In the genomic region with DNA sequence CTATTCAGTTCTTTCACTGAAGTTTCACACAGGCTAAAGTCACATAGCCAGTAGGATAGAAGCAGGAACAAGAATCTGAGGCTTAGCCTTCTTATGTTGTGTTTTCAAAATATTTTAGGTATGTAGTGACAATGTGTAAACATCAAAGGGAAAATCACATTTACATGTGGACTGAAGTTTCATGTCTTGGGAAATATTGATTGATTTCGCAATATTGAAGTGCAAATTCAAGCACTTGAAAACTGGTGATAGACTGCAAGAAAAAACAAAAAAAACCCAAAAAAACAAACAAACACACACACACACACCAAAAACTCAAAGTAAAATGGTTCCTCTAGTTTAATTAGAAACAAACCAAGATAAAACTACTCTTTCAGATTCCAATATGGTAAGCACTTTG, we compare ENCODE assay signal across 33 cellular contexts.
"Had no signal": no experiment of that assay in that cellular context is flagged by ENCODE, and none has a peak within 500 bp of the region (broad histone marks: within the 10 kb centered on the region; RNA-seq: fewer than 3 reads in every experiment).

No MANE protein-coding gene starts in this region.

- FAIRE-seq: colon, endometrium, endothelial cell of umbilical vein had no signal

- H3K9me3 ChIP-seq: adrenal gland, body of pancreas, esophagus squamous epithelium, gastroesophageal sphincter had no signal

- H3K27ac ChIP-seq: adrenal gland, body of pancreas, epithelial cell of prostate, esophagus squamous epithelium, gastroesophageal sphincter, WERI-Rb-1 had no signal

- H3K4me3 ChIP-seq: adrenal gland, body of pancreas, esophagus squamous epithelium, gastroesophageal sphincter had no signal

- H3K27me3 ChIP-seq: adrenal gland, body of pancreas, esophagus squamous epithelium, gastroesophageal sphincter had no signal

- H3K36me3 ChIP-seq: adrenal gland, esophagus squamous epithelium, gastroesophageal sphincter, WERI-Rb-1 had no signal

- ATAC-seq: activated CD4-positive, CD25-positive, alpha-beta regulatory T cell treated with anti-CD3 and anti-CD28 coated beads, Interleukin-2, amount 50 U/mL, for 24 hours; activated CD8-positive, alpha-beta T cell treated with anti-CD3 and anti-CD28 coated beads for 36 hours; activated T-cell treated with anti-CD3 and anti-CD28 coated beads, Interleukin-2, amount 50 U/mL, for 4 hours; activated T-helper 17 cell treated with anti-CD3 and anti-CD28 coated beads, Interleukin-2, amount 50 U/mL, for 72 hours; body of pancreas; effector memory CD8-positive, alpha-beta T cell; gastroesophageal sphincter; T-helper 17 cell had no signal

- H3K4me1 ChIP-seq: adrenal gland, body of pancreas, esophagus squamous epithelium, gastroesophageal sphincter had no signal

- DNase-seq: activated B cell treated with CpG ODN at 0.5 μM for 24 hours; activated CD4-positive, alpha-beta T cell treated with anti-CD3 and anti-CD28 coated beads for 48 hours; activated CD4-positive, alpha-beta T cell treated with anti-CD3 and anti-CD28 coated beads, Interleukin-2, amount 50 U/mL, for 1 hour; activated CD4-positive, alpha-beta T cell treated with anti-CD3 and anti-CD28 coated beads, Interleukin-2, amount 50 U/mL, for 48 hours; activated CD8-positive, alpha-beta memory T cell treated with anti-CD3 and anti-CD28 coated beads for 24 hours; activated CD8-positive, alpha-beta T cell treated with anti-CD3 and anti-CD28 coated beads for 36 hours; activated effector memory CD4-positive, alpha-beta T cell treated with Interleukin-2 at 50 U/mL for 16 hours; activated gamma-delta T cell treated with Interleukin-2 at 50 U/mL for 16 hours; activated naive CD4-positive, alpha-beta T cell treated with anti-CD3 and anti-CD28 coated beads, Interleukin-2, amount 50 U/mL, for 16 hours; activated naive CD4-positive, alpha-beta T cell treated with Interleukin-2 at 50 U/mL for 16 hours; activated T-cell treated with anti-CD3 and anti-CD28 coated beads, Interleukin-2, amount 50 U/mL, for 4 hours; adrenal gland; amygdala; aorta; body of pancreas; caudate nucleus; cortex of kidney; dermis blood vessel endothelial cell; effector CD4-positive, alpha-beta T cell; effector memory CD8-positive, alpha-beta T cell; esophagus squamous epithelium; foreskin melanocyte; T-helper 1 cell; T-helper 17 cell; T1000; WERI-Rb-1 had no signal
